Comparison of ENCODE assay signal across 23 cellular contexts in the genomic region with DNA sequence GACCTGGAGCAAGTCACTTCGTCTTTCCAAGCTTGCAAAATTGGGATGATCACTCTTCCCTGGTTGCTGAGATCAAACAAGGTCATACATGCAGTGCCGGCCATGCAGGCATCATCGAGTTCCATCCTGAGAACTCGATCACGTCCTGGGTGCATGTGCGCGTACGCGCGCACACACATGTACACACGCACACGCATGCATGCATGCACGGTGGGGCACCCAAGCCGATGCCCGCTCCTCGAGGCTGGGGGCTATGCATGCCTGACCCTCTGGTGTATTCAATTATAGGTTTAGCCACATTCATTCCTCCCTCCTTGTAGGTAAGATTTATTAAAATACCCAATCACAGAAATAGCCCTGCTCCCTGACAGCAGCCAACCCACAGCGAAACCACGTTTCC.
"Had no signal": no experiment of that assay in that cellular context is flagged by ENCODE, and none has a peak within 500 bp of the region (broad histone marks: within the 10 kb centered on the region; RNA-seq: fewer than 3 reads in every experiment).

No MANE protein-coding gene starts in this region.

- DNase-seq: IMR-90, Karpas-422, KG1, MM.1S, NCI-H1092 treated with DMSO at 0.1 percent for 48 hours, NCI-H1436, NCI-H187, NCI-H2029, NCI-H2081 treated with DMSO at 0.1 percent for 48 hours, NCI-H2171, NCI-H226, NCI-H446, NCI-H510A, NCI-H524 treated with DMSO at 0.1 percent for 48 hours, NCI-H69, NCI-H774, PC-3, SHP77 treated with DMSO at 0.1 percent for 48 hours, SJCRH30 had no signal

- H3K36me3 ChIP-seq: SJCRH30 had no signal

- H3K27ac ChIP-seq: RWPE1, SJCRH30 had no signal

- H3K4me3 ChIP-seq: SJCRH30 had no signal

- H3K9me3 ChIP-seq: SJCRH30 had no signal

- H3K27me3 ChIP-seq: SJCRH30 had no signal

- ATAC-seq: HepG2, Panc1, PC-3, SK-N-SH treated with all-trans-retinoic acid at 6 μM for 48 hours had no signal
